16 cellular contexts compared by ENCODE assay signal in genomic region chr3:161430307-161430706, GRCh38. TPM values are rescaled to one million over a fixed set of nuclear protein-coding genes. Genes with fewer than 3 reads are reported as not detected.
A peak's percentile ranks its signal among the peaks of the same experiment; 100 is the strongest.
DNase-seq lines count a peak whose midpoint lies in the region; TF ChIP-seq lines count a peak whose summit lies in the region.
"Had no signal": no experiment of that assay in that cellular context is flagged by ENCODE, and none has a peak within 500 bp of the region (broad histone marks: within the 10 kb centered on the region; RNA-seq: fewer than 3 reads in every experiment).

No MANE protein-coding gene starts in this region.

- TF ChIP-seq POLR2A in ovary (IDR thresholded peaks at IDR 0.05), result no peak

- no peak overlapping the region for H3K4me3 ChIP-seq in ovary

- TF ChIP-seq CTCF in glutamatergic neuron (IDR thresholded peaks at IDR 0.05; ENCODE audit: partially characterized antibody, unreplicated experiment) (no peak), ovary (IDR thresholded peaks at IDR 0.05) (no peak)

- intact Hi-C loops in ovary (cut with DNase I), result no loop called here

- peaks cover 3% of the 10 kb centered on the region for H3K4me1 Mint-ChIP-seq in glutamatergic neuron (ENCODE audit: low read depth, unreplicated experiment)
- H3K4me1 Mint-ChIP-seq: CD14-positive monocyte had no signal

- H3K9me3 Mint-ChIP-seq in glutamatergic neuron (ENCODE audit: unreplicated experiment), result no peaks in the 10 kb centered on the region
- H3K9me3 Mint-ChIP-seq: CD8-positive, alpha-beta memory T cell; H9 had no signal

- H3K27ac Mint-ChIP-seq in glutamatergic neuron (ENCODE audit: unreplicated experiment), result peak overlapping the region; percentile 45
- H3K27ac Mint-ChIP-seq: CD14-positive monocyte; CD8-positive, alpha-beta memory T cell; H9 had no signal

- H3K9me3 ChIP-seq in ovary, result no peaks in the 10 kb centered on the region

- H3K36me3 Mint-ChIP-seq in glutamatergic neuron (ENCODE audit: unreplicated experiment), result no peaks in the 10 kb centered on the region
- H3K36me3 Mint-ChIP-seq: CD14-positive monocyte; CD8-positive, alpha-beta memory T cell had no signal

- WGBS in ovary, 3 donors, result 86 to 87% (median 86%) methylated on average over 4 of the region's 4 CpGs

- H3K27ac ChIP-seq in ovary, result no peak overlapping the region
- H3K27ac ChIP-seq: 22Rv1 had no signal

- no peaks in the 10 kb centered on the region for H3K36me3 ChIP-seq in ovary

- no peaks in the 10 kb centered on the region for H3K27me3 ChIP-seq in ovary

- DNase-seq in DMS 273 (lab: John Stamatoyannopoulos, UW; ENCODE audit: unreplicated experiment) (peak; percentile 69), DMS 273 treated with DMSO at 0.1 percent for 48 hours (lab: John Stamatoyannopoulos, UW) (no peak), SK-MEL-5 (ENCODE audit: low read depth, low spot score) (peak; percentile 67), glutamatergic neuron (no peak), ovary (no peak)
- DNase-seq in activated T-cell treated with anti-CD3 and anti-CD28 coated beads, Interleukin-2, amount 50 U/mL, for 48 hours, result no peak
- DNase-seq in activated CD4-positive, alpha-beta T cell treated with anti-CD3 and anti-CD28 coated beads for 48 hours, result no peak
- DNase-seq: CD8-positive, alpha-beta memory T cell; DMS79; GOT3; H9; IMR-90 had no signal

- no peak for TF ChIP-seq EP300 in ovary (IDR thresholded peaks at IDR 0.05)

- in situ Hi-C loops in SK-MEL-5 (cut with HindIII; ENCODE audit: low pct_unique_long_range_greater_than_20kb, low sequenced_read_pairs), result no loop called here

- no peaks in the 10 kb centered on the region for H3K4me1 ChIP-seq in ovary (ENCODE audit: insufficient read depth)

- H3K27me3 Mint-ChIP-seq in glutamatergic neuron (ENCODE audit: unreplicated experiment), result no peaks in the 10 kb centered on the region

- H3K4me3 Mint-ChIP-seq in glutamatergic neuron (ENCODE audit: unreplicated experiment), result no peak overlapping the region
- H3K4me3 Mint-ChIP-seq: CD14-positive monocyte; CD8-positive, alpha-beta memory T cell; H9 had no signal

RNA-seq across cellular contexts. Expression of gene SPTSSB, which starts 59.0 kb away (rescaled TPM):
- total RNA-seq in SK-MEL-5 (2014; rRNA removed; shearing (Covaris generic)), result not detected in 2 replicates
- polyA plus RNA-seq in SK-MEL-5 (2015; cell fraction: cytosol; rRNA removed), result not detected in 2 replicates
- not detected in 2 replicates for polyA plus RNA-seq in SK-MEL-5 (2015; cell fraction: nucleus; rRNA removed)
- total RNA-seq in glutamatergic neuron (ENCODE audit: unreplicated experiment) (1.9 TPM), ovary (1 to 10 TPM in 1 of 7 donors, under 1 TPM in 2, not detected in 4; 0.23 to 1.4 (median 0.46) TPM)
- 1 to 10 TPM in 1 of 2 donors, under 1 TPM in 1; 0.07 to 2.5 TPM for polyA plus RNA-seq in ovary
- total RNA-seq: A673; CD8-positive, alpha-beta memory T cell; IMR-90 had no signal
- polyA plus RNA-seq: BJ, CD14-positive monocyte, IMR-90 had no signal

Comparison
In these comparisons a context has a peak if more than half of its experiments do, and no peak if none do; other contexts are left out.
1. DNase-seq: peak in DMS 273 (single experiment) and SK-MEL-5 (single experiment); none in DMS 273 treated with DMSO at 0.1 percent for 48 hours (single experiment), glutamatergic neuron (single experiment), ovary (0 of 5), activated T-cell treated with anti-CD3 and anti-CD28 coated beads, Interleukin-2, amount 50 U/mL, for 48 hours (0 of 2) and activated CD4-positive, alpha-beta T cell treated with anti-CD3 and anti-CD28 coated beads for 48 hours (single experiment).